Comparison of ENCODE assay signal across 9 cellular contexts in genomic region chr3:36957862-36958686, GRCh38. TPM values are rescaled to one million over a fixed set of nuclear protein-coding genes. Genes with fewer than 3 reads are reported as not detected.
A peak's percentile ranks its signal among the peaks of the same experiment; 100 is the strongest.
DNase-seq lines count a peak whose midpoint lies in the region; ATAC-seq and TF ChIP-seq lines count a peak whose summit lies in the region.
"Had no signal": no experiment of that assay in that cellular context is flagged by ENCODE, and none has a peak within 500 bp of the region (broad histone marks: within the 10 kb centered on the region; RNA-seq: fewer than 3 reads in every experiment).

No MANE protein-coding gene starts in this region.

- no peaks in the 10 kb centered on the region for H3K9me3 ChIP-seq in BLaER1 treated with 17β-estradiol and CSF1 and Interleukin-3, amounts not matched to agents 10 nM and 100 nM (replicated peaks in 1 of 11)
- H3K9me3 ChIP-seq in adipocyte (ENCODE audit: control insufficient read depth, low read length) (no peaks in the 10 kb centered on the region), esophagus squamous epithelium (no peaks in the 10 kb centered on the region)
- H3K9me3 ChIP-seq: psoas muscle had no signal

- TF ChIP-seq POLR2A in esophagus squamous epithelium (IDR thresholded peaks at IDR 0.05): no peak

- peak overlapping the region in 7 of 11 experiments; percentile 1 to 35 (median 27); a peak in 10 of 22 replicates for H3K4me2 ChIP-seq in BLaER1 treated with 17β-estradiol and CSF1 and Interleukin-3, amounts not matched to agents 10 nM and 100 nM

- no peaks in the 10 kb centered on the region for H3K27me3 ChIP-seq in BLaER1 treated with 17β-estradiol and CSF1 and Interleukin-3, amounts not matched to agents 10 nM and 100 nM
- H3K27me3 ChIP-seq in adipocyte (replicated peaks; ENCODE audit: control insufficient read depth, insufficient read depth, low read length) (no peaks in the 10 kb centered on the region), esophagus squamous epithelium (no peaks in the 10 kb centered on the region)

- H3K27ac Mint-ChIP-seq in memory B cell: peak overlapping the region; percentile 85

- H3K4me1 ChIP-seq in BLaER1 treated with 17β-estradiol and CSF1 and Interleukin-3, amounts not matched to agents 10 nM and 100 nM: peaks cover 0 to 18% (median 13%) of the 10 kb centered on the region in 10 experiments; a peak in 13 of 20 replicates
- peaks cover 14% of the 10 kb centered on the region for H3K4me1 ChIP-seq in adipocyte (ENCODE audit: control insufficient read depth, insufficient read depth, low read length)
- peaks cover 0 to 9% (median 4%) of the 10 kb centered on the region in 3 donors for H3K4me1 ChIP-seq in esophagus squamous epithelium
- H3K4me1 ChIP-seq: psoas muscle had no signal

- DNase-seq in HS-5 (ENCODE audit: low read depth) (peak; percentile 70), adipocyte (ENCODE audit: low read depth) (peak; percentile 45), memory B cell (ENCODE audit: low spot score in 2 of 2) (no peak), esophagus squamous epithelium (lab: John Stamatoyannopoulos, UW) (no peak), NK-92 (lab: John Stamatoyannopoulos, UW; ENCODE audit: unreplicated experiment) (no peak)
- no peak for DNase-seq in activated CD8-positive, alpha-beta memory T cell treated with anti-CD3 and anti-CD28 coated beads, Interleukin-2, amount 50 U/mL, for 4 hours

- H3K4me1 Mint-ChIP-seq in memory B cell: peaks cover 22% of the 10 kb centered on the region

- H3K27ac ChIP-seq in BLaER1 treated with 17β-estradiol and CSF1 and Interleukin-3, amounts not matched to agents 10 nM and 100 nM: peak overlapping the region in 6 of 11 experiments; percentile 5 to 46 (median 20); a peak in 6 of 22 replicates
- H3K27ac ChIP-seq in esophagus squamous epithelium: no peak overlapping the region
- H3K27ac ChIP-seq: psoas muscle had no signal

- no peaks in the 10 kb centered on the region for H4K20me1 ChIP-seq in BLaER1 treated with 17β-estradiol and CSF1 and Interleukin-3, amounts not matched to agents 10 nM and 100 nM

- no peak overlapping the region for H3K9ac ChIP-seq in BLaER1 treated with 17β-estradiol and CSF1 and Interleukin-3, amounts not matched to agents 10 nM and 100 nM
- no peak overlapping the region for H3K9ac ChIP-seq in adipocyte (ENCODE audit: low read length)

- intact Hi-C loops in esophagus squamous epithelium (cut with DNase I): loop anchor here (10.0 kb wide), 1 partner anchor 223 kb away; no protein-coding TSS in a partner anchor

- H3K36me3 ChIP-seq in BLaER1 treated with 17β-estradiol and CSF1 and Interleukin-3, amounts not matched to agents 10 nM and 100 nM: no peaks in the 10 kb centered on the region
- no peaks in the 10 kb centered on the region for H3K36me3 ChIP-seq in adipocyte (ENCODE audit: control insufficient read depth, insufficient read depth, low read length, severe bottlenecking)
- no peaks in the 10 kb centered on the region for H3K36me3 ChIP-seq in esophagus squamous epithelium

- no peak for TF ChIP-seq CTCF in esophagus squamous epithelium (IDR thresholded peaks at IDR 0.05)

- H3K4me3 ChIP-seq in BLaER1 treated with 17β-estradiol and CSF1 and Interleukin-3, amounts not matched to agents 10 nM and 100 nM: no peak overlapping the region
- H3K4me3 ChIP-seq in adipocyte (ENCODE audit: low read length) (no peak overlapping the region), esophagus squamous epithelium (no peak overlapping the region)
- H3K4me3 ChIP-seq: psoas muscle had no signal

- 44 to 56% methylated on average over 3 of the region's 3 CpGs for WGBS in esophagus squamous epithelium, 2 donors

- H3K9me3 Mint-ChIP-seq in memory B cell: no peaks in the 10 kb centered on the region

- ATAC-seq in memory B cell (ENCODE audit: low read depth): no peak
- ATAC-seq in HG03571 (IDR thresholded peaks at IDR 0.05; ENCODE audit: unreplicated experiment): no peak

- H3K4me3 Mint-ChIP-seq in memory B cell: no peak overlapping the region

- no peaks in the 10 kb centered on the region for H3K36me3 Mint-ChIP-seq in memory B cell

- no peaks in the 10 kb centered on the region for H3K27me3 Mint-ChIP-seq in memory B cell

RNA-seq across cellular contexts. Expression of gene TRANK1, which starts 13.2 kb away (rescaled TPM):
- total RNA-seq in esophagus squamous epithelium: 1 to 10 TPM; 1.8 to 6.3 (median 3.7) TPM

RNA-seq across cellular contexts. Expression of gene EPM2AIP1, which starts 34.9 kb away (rescaled TPM):
- total RNA-seq in esophagus squamous epithelium: 10 to 100 TPM in 1 of 4 donors, 1 to 10 TPM in 3; 5.5 to 13.9 (median 7.7) TPM

RNA-seq across cellular contexts. Expression of gene MLH1, which starts 35.2 kb away (rescaled TPM):
- total RNA-seq in esophagus squamous epithelium: 10 to 100 TPM; 15.7 to 33.4 (median 26.1) TPM

Comparison
In these comparisons a context has a peak if more than half of its experiments do, and no peak if none do; other contexts are left out.
1. H3K27ac ChIP-seq: peak in BLaER1 treated with 17β-estradiol and CSF1 and Interleukin-3, amounts not matched to agents 10 nM and 100 nM (6 of 11); none in esophagus squamous epithelium (0 of 4).
2. DNase-seq: peak in HS-5 (single experiment) and adipocyte (single experiment); none in memory B cell (0 of 2), esophagus squamous epithelium (single experiment), NK-92 (single experiment) and activated CD8-positive, alpha-beta memory T cell treated with anti-CD3 and anti-CD28 coated beads, Interleukin-2, amount 50 U/mL, for 4 hours (single experiment).